In the genomic region with DNA sequence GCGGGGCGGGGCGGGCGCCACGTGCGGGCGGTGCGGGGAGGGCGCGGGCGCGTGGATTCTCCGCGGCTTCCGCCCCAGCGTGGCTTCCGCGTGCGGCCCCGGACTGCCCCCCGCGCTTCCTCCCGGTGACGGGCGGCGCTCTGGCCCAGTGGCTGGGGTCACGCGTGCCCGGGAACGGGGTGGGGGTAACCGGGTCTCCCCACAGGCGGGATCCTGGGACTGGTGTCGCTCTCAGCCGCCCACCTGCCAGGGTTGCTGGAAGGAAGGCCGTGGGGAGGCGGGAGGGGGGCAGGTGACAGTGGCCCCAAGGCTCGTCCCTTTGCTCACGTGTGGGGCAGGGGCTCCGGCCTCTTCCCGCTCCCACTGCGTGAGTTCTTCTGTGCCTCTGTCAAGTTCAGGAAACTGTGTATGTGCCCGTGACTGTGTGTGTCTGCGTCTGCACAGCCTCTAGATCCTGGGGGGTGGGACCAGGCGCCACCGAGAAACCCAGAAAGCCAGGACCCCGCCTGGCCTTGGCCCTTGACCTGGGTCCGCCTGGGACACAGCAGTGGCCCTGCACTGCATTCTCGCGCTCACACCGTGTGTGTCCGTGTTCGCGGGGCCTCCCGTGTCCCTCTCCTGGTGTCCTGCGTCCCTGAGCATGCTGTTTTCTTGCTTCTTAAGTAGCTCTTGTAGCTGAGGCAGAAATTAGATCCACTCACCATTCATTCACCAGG, we compare ENCODE assay signal across 8 cellular contexts. TPM values are rescaled to one million over a fixed set of nuclear protein-coding genes. Genes with fewer than 3 reads are reported as not detected.
A peak's percentile ranks its signal among the peaks of the same experiment; 100 is the strongest.
DNase-seq lines count a peak whose midpoint lies in the region; ATAC-seq and TF ChIP-seq lines count a peak whose summit lies in the region.

No MANE protein-coding gene starts in this region.

- no peak for ATAC-seq in Right ventricle myocardium inferior
- peak in 3 of 4 donors; percentile 0 to 4 (median 2) for ATAC-seq in heart left ventricle

- H3K36me3 Mint-ChIP-seq in activated naive CD4-positive, alpha-beta T cell treated with anti-CD3 and anti-CD28 coated beads for 36 hours (ENCODE audit: low read depth) = peaks cover 1% of the 10 kb centered on the region

- TF ChIP-seq POLR2A in NB4 (IDR thresholded peaks at IDR 0.05; ENCODE audit: extremely low read depth, insufficient read length) (no peak), heart left ventricle (IDR thresholded peaks at IDR 0.05) (no peak)

- CTCF ChIA-PET in activated naive CD4-positive, alpha-beta T cell treated with anti-CD3 and anti-CD28 coated beads for 36 hours (lab: Charles Lee) = no interaction called here

- intact Hi-C loops in Right ventricle myocardium inferior (cut with DNase I) = no loop called here
- intact Hi-C loops in cardiac septum (cut with DNase I) = no loop called here
- intact Hi-C loops in activated naive CD4-positive, alpha-beta T cell treated with anti-CD3 and anti-CD28 coated beads for 36 hours (cut with micrococcal nuclease) = no loop called here
- intact Hi-C loops in heart left ventricle (cut with DNase I) = loop anchor here in 2 of 10 donors (5.0 kb wide), 2 partner anchors 36 to 41 kb away; a partner anchor contains a TSS

- peak overlapping the region; percentile 70 for H3K4me3 ChIP-seq in NB4 (ENCODE audit: low read depth, low read length)
- H3K4me3 ChIP-seq in heart left ventricle = peak overlapping the region; percentile 39 to 94 (median 66)
- no peak overlapping the region for H3K4me3 ChIP-seq in SJCRH30

- H3K27me3 ChIP-seq in heart left ventricle (no peaks in the 10 kb centered on the region), SJCRH30 (no peaks in the 10 kb centered on the region)

- peak overlapping the region; percentile 88 for H3K4me3 Mint-ChIP-seq in activated naive CD4-positive, alpha-beta T cell treated with anti-CD3 and anti-CD28 coated beads for 36 hours

- 4 to 10% (median 6%) methylated on average over 19 to 55 of the region's 55 CpGs for whole genome bisulfite sequencing in heart left ventricle, 4 donors

- peak overlapping the region; percentile 90 to 100 (median 96) for H3K27ac ChIP-seq in heart left ventricle
- H3K27ac ChIP-seq in SJCRH30 = no peak overlapping the region

- H3K36me3 ChIP-seq in heart left ventricle = peaks cover 0 to 13% (median 0%) of the 10 kb centered on the region in 9 donors
- no peaks in the 10 kb centered on the region for H3K36me3 ChIP-seq in SJCRH30

- H3K4me1 Mint-ChIP-seq in activated naive CD4-positive, alpha-beta T cell treated with anti-CD3 and anti-CD28 coated beads for 36 hours (ENCODE audit: low read depth) = peaks cover 19% of the 10 kb centered on the region

- no peaks in the 10 kb centered on the region for H3K27me3 Mint-ChIP-seq in activated naive CD4-positive, alpha-beta T cell treated with anti-CD3 and anti-CD28 coated beads for 36 hours (ENCODE audit: low read depth)

- TF ChIP-seq CTCF in NB4 (IDR thresholded peaks at IDR 0.05; ENCODE audit: low read depth, low read length) = no peak
- no peak for TF ChIP-seq CTCF in heart left ventricle (IDR thresholded peaks at IDR 0.05)

- H3K9me3 ChIP-seq in heart left ventricle = no peaks in the 10 kb centered on the region
- H3K9me3 ChIP-seq in SJCRH30 (replicated peaks) = no peaks in the 10 kb centered on the region

- H3K9me3 Mint-ChIP-seq in activated naive CD4-positive, alpha-beta T cell treated with anti-CD3 and anti-CD28 coated beads for 36 hours = no peaks in the 10 kb centered on the region

- DNase-seq in Right ventricle myocardium inferior (ENCODE audit: missing footprints) = peak; percentile 78
- no peak for DNase-seq in cardiac septum (ENCODE audit: low spot score)
- DNase-seq in NB4 (ENCODE audit: low read depth) = peak; percentile 67
- DNase-seq in activated naive CD4-positive, alpha-beta T cell treated with anti-CD3 and anti-CD28 coated beads for 36 hours = peak; percentile 45
- DNase-seq in heart left ventricle = peak in 4 of 5 donors; percentile 50 to 78 (median 52)
- DNase-seq in retina = peak; percentile 75
- no peak for DNase-seq in SJCRH30
- no peak for DNase-seq in SK-N-DZ (ENCODE audit: low spot score)

- H3K27ac Mint-ChIP-seq in activated naive CD4-positive, alpha-beta T cell treated with anti-CD3 and anti-CD28 coated beads for 36 hours = peak overlapping the region; percentile 89

- H3K4me1 ChIP-seq in heart left ventricle = peaks cover 14 to 60% (median 40%) of the 10 kb centered on the region in 12 donors
- peaks cover 11% of the 10 kb centered on the region; the same call in 1 of the 2 replicates for H3K4me1 ChIP-seq in SJCRH30

RNA-seq across cellular contexts. Expression of a gene that starts 0.9 kb away (rescaled TPM):
- total RNA-seq in Right ventricle myocardium inferior (50.8 TPM), cardiac septum (192 TPM), heart left ventricle (100 to 1,000 TPM in 5 of 9 donors, 10 to 100 TPM in 4; 34.3 to 138 (median 121) TPM)
- total RNA-seq in activated naive CD4-positive, alpha-beta T cell treated with anti-CD3 and anti-CD28 coated beads for 36 hours = 10 to 100 TPM; 33.0 to 34.6 TPM
- polyA plus RNA-seq in heart left ventricle = 100 to 1,000 TPM in 1 of 2 donors, 10 to 100 TPM in 1; 94.8 to 165 TPM
- total RNA-seq in SJCRH30 (2014; rRNA removed; shearing (Covaris generic)) = 0.86 and 1.6 TPM in 2 replicates
- 1.8 and 3.6 TPM in 2 replicates for polyA plus RNA-seq in SK-N-DZ (2014; cell fraction: cytosol; rRNA removed)
- polyA plus RNA-seq in SK-N-DZ (2014; cell fraction: nucleus; rRNA removed) = 5.1 and 10.7 TPM in 2 replicates

RNA-seq across cellular contexts. Expression of a gene that starts 24.6 kb away (rescaled TPM):
- total RNA-seq in Right ventricle myocardium inferior (0.32 TPM), cardiac septum (0.08 TPM), heart left ventricle (under 1 TPM; 0.19 to 0.85 (median 0.47) TPM)
- under 1 TPM in 1 of 2 experiments, not detected in 1; 0.36 TPM for total RNA-seq in activated naive CD4-positive, alpha-beta T cell treated with anti-CD3 and anti-CD28 coated beads for 36 hours
- under 1 TPM; 0.19 to 0.99 TPM for polyA plus RNA-seq in heart left ventricle
- not detected in 2 replicates for total RNA-seq in SJCRH30 (2014; rRNA removed; shearing (Covaris generic))
- polyA plus RNA-seq in SK-N-DZ (2014; cell fraction: cytosol; rRNA removed) = 0.38 and 0.68 TPM in 2 replicates
- polyA plus RNA-seq in SK-N-DZ (2014; cell fraction: nucleus; rRNA removed) = 2.3 and 2.4 TPM in 2 replicates

RNA-seq across cellular contexts. Expression of a gene that starts 27.2 kb away (rescaled TPM):
- total RNA-seq in Right ventricle myocardium inferior (25.8 TPM), cardiac septum (54.7 TPM), heart left ventricle (10 to 100 TPM; 35.5 to 67.4 (median 45.3) TPM)
- total RNA-seq in activated naive CD4-positive, alpha-beta T cell treated with anti-CD3 and anti-CD28 coated beads for 36 hours = 100 to 1,000 TPM in 1 of 2 experiments, 10 to 100 TPM in 1; 97.6 to 103 TPM
- polyA plus RNA-seq in heart left ventricle = 10 to 100 TPM; 41.9 to 46.0 TPM
- total RNA-seq in SJCRH30 (2014; rRNA removed; shearing (Covaris generic)) = 25.1 and 27.7 TPM in 2 replicates
- 42.2 and 44.8 TPM in 2 replicates for polyA plus RNA-seq in SK-N-DZ (2014; cell fraction: cytosol; rRNA removed)
- polyA plus RNA-seq in SK-N-DZ (2014; cell fraction: nucleus; rRNA removed) = 127 and 147 TPM in 2 replicates

RNA-seq across cellular contexts. Expression of a gene that starts 38.4 kb away (rescaled TPM):
- 13.3 TPM for total RNA-seq in Right ventricle myocardium inferior
- total RNA-seq in cardiac septum = 12.1 TPM
- 10 to 100 TPM; 29.8 to 33.9 TPM for total RNA-seq in activated naive CD4-positive, alpha-beta T cell treated with anti-CD3 and anti-CD28 coated beads for 36 hours
- total RNA-seq in heart left ventricle = 10 to 100 TPM in 8 of 9 donors, 1 to 10 TPM in 1; 7.3 to 27.6 (median 13.3) TPM
- 10 to 100 TPM; 34.3 to 36.5 TPM for polyA plus RNA-seq in heart left ventricle
- 22.5 and 28.9 TPM in 2 replicates for total RNA-seq in SJCRH30 (2014; rRNA removed; shearing (Covaris generic))
- 114 and 158 TPM in 2 replicates for polyA plus RNA-seq in SK-N-DZ (2014; cell fraction: cytosol; rRNA removed)
- 124 and 138 TPM in 2 replicates for polyA plus RNA-seq in SK-N-DZ (2014; cell fraction: nucleus; rRNA removed)

Comparison
In these comparisons a context has a peak if more than half of its experiments do, and no peak if none do; other contexts are left out.
1. DNase-seq: peak in Right ventricle myocardium inferior (single experiment), NB4 (single experiment), activated naive CD4-positive, alpha-beta T cell treated with anti-CD3 and anti-CD28 coated beads for 36 hours (single experiment), heart left ventricle (4 of 5) and retina (single experiment); none in cardiac septum (single experiment), SJCRH30 (0 of 2) and SK-N-DZ (single experiment).
2. RNA of a gene that starts 0.9 kb away (total RNA-seq): 192 TPM in cardiac septum (single experiment), 34.3 to 138 TPM in heart left ventricle, 50.8 TPM in Right ventricle myocardium inferior (single experiment) and 33.0 to 34.6 TPM in activated naive CD4-positive, alpha-beta T cell treated with anti-CD3 and anti-CD28 coated beads for 36 hours; 0.86 to 1.6 TPM in SJCRH30; every median in the first group is over 10 times any median in the second.